Comparison of ENCODE assay signal across 24 cellular contexts in genomic region chr5:177353093-177353492, GRCh38. TPM values are rescaled to one million over a fixed set of nuclear protein-coding genes. Genes with fewer than 3 reads are reported as not detected.
DNase-seq lines count a peak whose midpoint lies in the region; ATAC-seq and TF ChIP-seq lines count a peak whose summit lies in the region.
"Had no signal": no experiment of that assay in that cellular context is flagged by ENCODE, and none has a peak within 500 bp of the region (broad histone marks: within the 10 kb centered on the region; RNA-seq: fewer than 3 reads in every experiment).

No MANE protein-coding gene starts in this region.

- POLR2A ChIA-PET in CD4-positive, alpha-beta T cell (lab: Charles Lee) = no interaction called here
- POLR2A ChIA-PET in T-cell (lab: Charles Lee) = no interaction called here

- no peaks in the 10 kb centered on the region for H3K27me3 Mint-ChIP-seq in T-helper 1 cell treated with Interleukin-12 subunit alpha and Interleukin-12 subunit beta and Interleukin-4 antibody, amounts not matched to agents 30 μg/mL and 1 μg/mL, for 36 hours (ENCODE audit: low read depth)
- no peaks in the 10 kb centered on the region for H3K27me3 Mint-ChIP-seq in CD4-positive, alpha-beta T cell
- H3K27me3 Mint-ChIP-seq in T-cell (no peaks in the 10 kb centered on the region), nephron (ENCODE audit: low read depth) (peaks cover 8% of the 10 kb centered on the region)

- DNase-seq in T-helper 1 cell (no peak), T-cell (no peak), posterior vena cava (ENCODE audit: low spot score) (no peak), HPDE6-E6E7 (ENCODE audit: extremely low spot score) (no peak), HUDEP-2 (lab: John Stamatoyannopoulos, UW; ENCODE audit: unreplicated experiment in 76 of 76) (no peak)
- DNase-seq in CD4-positive, alpha-beta T cell = no peak
- DNase-seq: 8988T; activated CD4-positive, alpha-beta T cell treated with anti-CD3 and anti-CD28 coated beads for 48 hours; activated naive CD4-positive, alpha-beta T cell treated with anti-CD3 and anti-CD28 coated beads, Interleukin-2, amount 50 U/mL, for 16 hours; body of pancreas; colonic mucosa; DMS 273 treated with DMSO at 0.1 percent for 48 hours; GM23248; NCI-H82; ovary; stimulated activated CD4-positive, alpha-beta T cell treated with anti-CD3 and anti-CD28 coated beads, Interleukin-1b, Interleukin-23, amount 100 ng/mL, for 48 hours; stomach; trophoblast cell had no signal

- no peak for TF ChIP-seq CTCF in CD4-positive, alpha-beta T cell (IDR thresholded peaks at IDR 0.05)
- TF ChIP-seq CTCF in nephron (IDR thresholded peaks at IDR 0.05; ENCODE audit: unreplicated experiment in 3 of 3) = no peak

- H3K27ac Mint-ChIP-seq in T-helper 1 cell treated with Interleukin-12 subunit alpha and Interleukin-12 subunit beta and Interleukin-4 antibody, amounts not matched to agents 30 μg/mL and 1 μg/mL, for 36 hours = no peak overlapping the region
- H3K27ac Mint-ChIP-seq in CD4-positive, alpha-beta T cell = peak overlapping the region; percentile 14
- H3K27ac Mint-ChIP-seq in T-cell = peak overlapping the region; percentile 6 to 59
- H3K27ac Mint-ChIP-seq in nephron = peak overlapping the region; percentile 27 to 55 (median 38)

- H3K9me3 ChIP-seq in CD4-positive, alpha-beta T cell (ENCODE audit: control insufficient read depth, low read length) = no peaks in the 10 kb centered on the region
- H3K9me3 ChIP-seq: BLaER1, body of pancreas, colonic mucosa, ovary, stomach had no signal

- no peak overlapping the region for H3K27ac ChIP-seq in CD4-positive, alpha-beta T cell (ENCODE audit: low read depth, low read length)
- H3K27ac ChIP-seq: body of pancreas, colonic mucosa, GM23248, ovary, SK-N-MC, stomach had no signal

- peak overlapping the region; percentile 10 for H3K4me3 Mint-ChIP-seq in T-helper 1 cell treated with Interleukin-12 subunit alpha and Interleukin-12 subunit beta and Interleukin-4 antibody, amounts not matched to agents 30 μg/mL and 1 μg/mL, for 36 hours
- peak overlapping the region; percentile 61 for H3K4me3 Mint-ChIP-seq in CD4-positive, alpha-beta T cell
- H3K4me3 Mint-ChIP-seq in T-cell (peak overlapping the region in 1 of 3 donors; percentile 37), nephron (peak overlapping the region; percentile 60 to 82 (median 70))

- peaks cover 49% of the 10 kb centered on the region for H3K4me1 Mint-ChIP-seq in T-helper 1 cell treated with Interleukin-12 subunit alpha and Interleukin-12 subunit beta and Interleukin-4 antibody, amounts not matched to agents 30 μg/mL and 1 μg/mL, for 36 hours (ENCODE audit: low read depth)
- peaks cover 73% of the 10 kb centered on the region for H3K4me1 Mint-ChIP-seq in CD4-positive, alpha-beta T cell (ENCODE audit: low read depth)
- H3K4me1 Mint-ChIP-seq in T-cell (peaks cover 61 to 69% (median 69%) of the 10 kb centered on the region in 3 donors), nephron (peaks cover 29% of the 10 kb centered on the region)

- peaks cover 14% of the 10 kb centered on the region for H3K9me3 Mint-ChIP-seq in T-helper 1 cell treated with Interleukin-12 subunit alpha and Interleukin-12 subunit beta and Interleukin-4 antibody, amounts not matched to agents 30 μg/mL and 1 μg/mL, for 36 hours
- no peaks in the 10 kb centered on the region for H3K9me3 Mint-ChIP-seq in CD4-positive, alpha-beta T cell
- no peaks in the 10 kb centered on the region for H3K9me3 Mint-ChIP-seq in T-cell
- H3K9me3 Mint-ChIP-seq in nephron = no peaks in the 10 kb centered on the region

- H3K27me3 ChIP-seq in CD4-positive, alpha-beta T cell (ENCODE audit: control insufficient read depth, insufficient read depth, low read length) = no peaks in the 10 kb centered on the region
- H3K27me3 ChIP-seq: BLaER1, body of pancreas, colonic mucosa, ovary, stomach had no signal

- CTCF ChIA-PET in CD4-positive, alpha-beta T cell (lab: Charles Lee) = interaction anchor here (0.7 to 1.8 kb wide), 4 partner anchors 8 to 877 kb away, joined by 3 to 6 read pairs (median 4); no protein-coding TSS in a partner anchor
- CTCF ChIA-PET in T-cell (lab: Charles Lee) = interaction anchor here (0.6 to 0.7 kb wide), 2 partner anchors 43 to 239 kb away, joined by 3 read pairs; no protein-coding TSS in a partner anchor

- ATAC-seq in CD4-positive, alpha-beta T cell (ENCODE audit: poor library complexity) = no peak
- ATAC-seq in T-cell (replicated peaks in 1 of 4) = no peak
- ATAC-seq: body of pancreas, left lobe of liver, Panc1 had no signal

- peaks cover 17% of the 10 kb centered on the region for H3K36me3 Mint-ChIP-seq in T-helper 1 cell treated with Interleukin-12 subunit alpha and Interleukin-12 subunit beta and Interleukin-4 antibody, amounts not matched to agents 30 μg/mL and 1 μg/mL, for 36 hours (ENCODE audit: low read depth)
- peaks cover 32% of the 10 kb centered on the region for H3K36me3 Mint-ChIP-seq in CD4-positive, alpha-beta T cell (ENCODE audit: low read depth)
- H3K36me3 Mint-ChIP-seq in T-cell = peaks cover 12% of the 10 kb centered on the region
- no peaks in the 10 kb centered on the region for H3K36me3 Mint-ChIP-seq in nephron (ENCODE audit: low read depth)

- intact Hi-C loops in CD4-positive, alpha-beta T cell (cut with DNase I, micrococcal nuclease) = loop anchor here in 1 of 2 experiments (5.0 to 10.0 kb wide), 3 partner anchors 221 to 968 kb away; partner anchors contain the start of genes HIGD2A, NHP2, NOP16 and NSD1
- intact Hi-C loops in posterior vena cava (cut with DNase I) = no loop called here

RNA-seq across cellular contexts. Expression of gene LMAN2, which starts 1.6 kb away (rescaled TPM):
- 10 to 100 TPM; 54.5 to 55.6 TPM for total RNA-seq in CD4-positive, alpha-beta T cell
- 100 to 1,000 TPM in 3 of 5 donors, 10 to 100 TPM in 2; 67.2 to 122 (median 106) TPM for total RNA-seq in T-cell
- total RNA-seq in posterior vena cava = 10 to 100 TPM; 72.4 to 95.7 TPM

RNA-seq across cellular contexts. Expression of gene RGS14, which starts 4.6 kb away (rescaled TPM):
- 10 to 100 TPM; 34.7 to 35.3 TPM for total RNA-seq in CD4-positive, alpha-beta T cell
- total RNA-seq in T-cell (100 to 1,000 TPM in 3 of 5 donors, 10 to 100 TPM in 2; 85.7 to 209 (median 195) TPM), posterior vena cava (10 to 100 TPM; 11.3 to 13.4 TPM)

RNA-seq across cellular contexts. Expression of gene SLC34A1, which starts 31.1 kb away (rescaled TPM):
- total RNA-seq in CD4-positive, alpha-beta T cell = not detected
- total RNA-seq in T-cell = under 1 TPM in 3 of 5 donors, not detected in 2; 0.13 to 0.18 (median 0.16) TPM
- total RNA-seq in posterior vena cava = not detected
- total RNA-seq: body of pancreas, colonic mucosa, GM23248, ovary, stomach had no signal

RNA-seq across cellular contexts. Expression of gene MXD3, which starts 41.4 kb away (rescaled TPM):
- 1 to 10 TPM; 5.8 to 7.5 TPM for total RNA-seq in CD4-positive, alpha-beta T cell
- total RNA-seq in T-cell = 10 to 100 TPM in 4 of 5 donors, 1 to 10 TPM in 1; 9.3 to 15.2 (median 12.4) TPM
- 1 to 10 TPM; 5.4 to 6.1 TPM for total RNA-seq in posterior vena cava

RNA-seq across cellular contexts. Expression of gene PFN3, which starts 47.4 kb away (rescaled TPM):
- not detected for total RNA-seq in CD4-positive, alpha-beta T cell
- total RNA-seq in T-cell (not detected), posterior vena cava (not detected)
- total RNA-seq: body of pancreas, colonic mucosa, GM23248, left lobe of liver, ovary, stomach had no signal
